ENCODE assay signal across 9 cellular contexts in the genomic region with DNA sequence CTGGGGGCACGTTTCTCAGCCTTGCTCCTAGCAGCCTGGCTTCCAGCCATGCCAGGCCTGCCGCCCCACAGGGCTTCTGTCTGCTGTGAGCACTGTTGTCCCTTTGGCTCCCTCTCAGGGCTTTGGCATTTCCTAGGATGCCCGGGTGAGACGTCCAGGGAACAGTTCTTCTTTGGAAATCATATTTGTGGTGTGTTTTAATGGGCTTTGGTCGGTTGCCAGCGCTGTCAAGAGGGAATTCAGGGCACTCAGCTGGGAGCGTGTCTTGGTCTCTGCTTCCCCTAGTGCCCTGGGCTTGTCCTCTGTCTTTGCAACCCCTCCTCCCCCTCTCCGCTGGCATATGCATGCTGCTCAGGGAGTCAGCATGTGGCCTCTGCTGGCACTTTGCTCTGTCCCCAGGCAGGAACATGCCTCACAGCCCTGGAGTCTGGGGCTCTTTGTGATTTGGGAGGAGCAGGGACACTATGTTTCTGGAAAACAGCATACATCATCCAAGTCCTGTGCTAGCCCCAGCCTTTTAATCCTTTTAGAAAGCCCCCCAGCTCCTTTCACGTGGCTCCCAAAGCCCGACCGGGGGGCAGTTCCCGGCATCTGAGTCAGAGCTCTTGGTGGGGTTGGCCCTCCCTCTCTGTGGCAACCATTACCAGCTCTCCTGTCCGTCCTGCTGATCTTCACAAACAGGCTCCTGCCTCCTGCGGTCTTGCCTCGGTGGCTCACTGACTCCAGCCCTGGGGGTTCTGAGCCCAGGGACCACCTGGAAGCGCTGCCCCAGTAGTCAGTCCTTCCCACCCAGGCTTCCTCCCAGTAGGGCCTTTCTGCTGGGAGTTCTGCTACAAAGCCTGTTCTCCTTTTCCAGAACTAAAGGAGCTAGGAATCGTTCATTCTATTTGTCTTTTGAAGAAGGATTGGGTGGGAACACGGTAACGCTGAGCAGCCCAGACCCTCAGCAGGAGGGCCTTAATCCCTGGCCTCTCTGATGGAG. TPM values are rescaled to one million over a fixed set of nuclear protein-coding genes. Genes with fewer than 3 reads are reported as not detected.
DNase-seq lines count a peak whose midpoint lies in the region; ATAC-seq, FAIRE-seq and TF ChIP-seq lines count a peak whose summit lies in the region.
"Had no signal": no experiment of that assay in that cellular context is flagged by ENCODE, and none has a peak within 500 bp of the region (broad histone marks: within the 10 kb centered on the region; RNA-seq: fewer than 3 reads in every experiment).

No MANE protein-coding gene starts in this region.

- no peak for ATAC-seq in HG02798 (IDR thresholded peaks at IDR 0.05; ENCODE audit: poor library complexity, unreplicated experiment)
- ATAC-seq in HG02938 (IDR thresholded peaks at IDR 0.05; ENCODE audit: unreplicated experiment), result no peak

- CTCF ChIA-PET in AG04449 (lab: Yijun Ruan, JAX), result interaction anchor here (1.3 to 6.9 kb wide), 6 partner anchors 9 to 61 kb away, joined by 3 to 48 read pairs (median 12); partner anchors contain the start of gene SMIM5

- POLR2A ChIA-PET in AG04449 (lab: Yijun Ruan, JAX), result interaction anchor here (0.6 to 1.6 kb wide), 7 partner anchors 9 to 71 kb away, joined by 3 to 9 read pairs (median 3); no protein-coding TSS in a partner anchor

- TF ChIP-seq CTCF in AG04449 (IDR thresholded peaks at IDR 0.05; ENCODE audit: insufficient read depth, low read length, missing control alignments), result peak; percentile 41

- no peak overlapping the region; the same call in 1 of the 2 replicates for H3K4me3 ChIP-seq in AG04449 (ENCODE audit: low read depth, low read length)

- no peak for TF ChIP-seq POLR2A in GM12891 (IDR thresholded peaks at IDR 0.05; ENCODE audit: low read depth, low read length)

- FAIRE-seq in GM12891 (lab: Jason Lieb, UNC), result no peak
- FAIRE-seq: G401.6 had no signal

- DNase-seq in AG04449 (ENCODE audit: low read depth, low spot score) (peak; percentile 84), NCI-H2107 treated with DMSO at 0.1 percent for 48 hours (lab: John Stamatoyannopoulos, UW; ENCODE audit: unreplicated experiment) (peak; percentile 53), ecto neural progenitor cell (ENCODE audit: low spot score) (peak; percentile 80), midbrain (lab: John Stamatoyannopoulos, UW) (peak; percentile 93), GM12891 (ENCODE audit: insufficient read length, low spot score) (no peak)
- DNase-seq in stimulated activated CD4-positive, alpha-beta T cell treated with anti-CD3 and anti-CD28 coated beads, Interleukin-12 subunit alpha, Interleukin-12 subunit beta, amount 100 ng/mL, for 4 hours, result no peak

TF ChIP-seq in GM12891, 5 proteins besides CTCF, POLR2A, EP300 and RAD21:
- TF ChIP-seq SPI1 (IDR thresholded peaks at IDR 0.05; ENCODE audit: low read depth, low read length), result no peak
- no peak for TF ChIP-seq POLR2AphosphoS5 (IDR thresholded peaks at IDR 0.05; ENCODE audit: low read depth, low read length)
- no peak for TF ChIP-seq POU2F2 (IDR thresholded peaks at IDR 0.05; ENCODE audit: low read depth, low read length)
- no peak for TF ChIP-seq TAF1 (IDR thresholded peaks at IDR 0.05; ENCODE audit: low read depth, low read length)
- no peak for TF ChIP-seq PAX5 (IDR thresholded peaks at IDR 0.05; ENCODE audit: insufficient read depth, low read length, severe bottlenecking)

RNA-seq across cellular contexts. Expression of gene SAP30BP, which starts 26.7 kb away (rescaled TPM):
- 58.8 TPM for polyA plus RNA-seq in GM12891 (2012; ENCODE audit: low read depth, missing spikeins)

RNA-seq across cellular contexts. Expression of gene RECQL5, which starts 26.8 kb away (rescaled TPM):
- polyA plus RNA-seq in GM12891 (2012; ENCODE audit: low read depth, missing spikeins), result 20.1 TPM

RNA-seq across cellular contexts. Expression of gene ITGB4, which starts 27.5 kb away (rescaled TPM):
- polyA plus RNA-seq in GM12891 (2012; ENCODE audit: low read depth, missing spikeins), result 1.2 TPM

Comparison
In these comparisons a context has a peak if more than half of its experiments do, and no peak if none do; other contexts are left out.
1. DNase-seq: peak in AG04449 (single experiment), NCI-H2107 treated with DMSO at 0.1 percent for 48 hours (single experiment), ecto neural progenitor cell (single experiment) and midbrain (single experiment); none in GM12891 (single experiment) and stimulated activated CD4-positive, alpha-beta T cell treated with anti-CD3 and anti-CD28 coated beads, Interleukin-12 subunit alpha, Interleukin-12 subunit beta, amount 100 ng/mL, for 4 hours (single experiment).